ENCODE assay signal across 8 cellular contexts in genomic region chr7:5432691-5433090, GRCh38.
"Had no signal": no experiment of that assay in that cellular context is flagged by ENCODE, and none has a peak within 500 bp of the region (broad histone marks: within the 10 kb centered on the region; RNA-seq: fewer than 3 reads in every experiment).

No MANE protein-coding gene starts in this region.

- H3K9ac ChIP-seq: KMS-11 had no signal

- H3K4me2 ChIP-seq: KMS-11 had no signal

- DNase-seq: GOT3, H7, HCEC 1CT, IMR-90, Karpas-422, KBM-7 had no signal

- H3K27ac ChIP-seq: HL-60, KMS-11 had no signal
